8 cellular contexts compared by ENCODE assay signal in the genomic region with DNA sequence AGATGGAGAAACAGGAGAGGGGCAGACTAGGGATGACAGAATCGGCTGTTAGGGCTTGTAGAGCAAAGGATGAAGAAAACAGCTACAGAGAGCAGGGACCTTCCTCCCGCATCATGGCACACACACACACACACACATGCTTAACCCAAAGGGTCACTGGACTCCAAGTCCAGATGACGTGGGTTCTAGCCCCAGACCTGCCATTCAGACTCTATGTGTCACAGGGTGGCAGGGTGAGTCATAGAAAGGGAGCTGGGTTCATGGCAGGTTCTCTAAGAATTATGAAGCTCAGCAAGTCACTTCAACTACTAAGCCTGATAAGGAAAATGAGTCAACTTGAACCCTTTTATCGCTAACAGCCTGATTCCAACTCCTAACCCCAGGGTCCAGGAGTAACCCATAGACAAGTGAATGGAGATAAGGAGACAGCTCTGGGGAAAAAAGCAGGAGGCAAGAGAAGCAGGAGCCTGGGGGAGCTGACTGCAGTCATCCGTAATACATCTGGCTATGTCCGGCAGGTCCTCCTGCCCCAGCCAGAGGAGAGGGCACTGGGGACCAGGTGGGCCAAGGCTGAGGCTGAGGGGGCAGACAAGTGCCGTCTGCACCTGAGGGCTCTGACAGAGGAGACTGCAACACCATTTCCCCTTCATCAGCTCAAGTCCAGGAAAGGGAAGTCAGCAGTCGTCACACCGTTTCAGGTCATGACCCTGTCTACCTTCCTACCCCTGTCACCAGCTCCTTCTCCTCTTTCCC. TPM values are rescaled to one million over a fixed set of nuclear protein-coding genes. Genes with fewer than 3 reads are reported as not detected.
DNase-seq lines count a peak whose midpoint lies in the region; ATAC-seq lines count a peak whose summit lies in the region.

No MANE protein-coding gene starts in this region.

- H3K4me3 ChIP-seq in right cardiac atrium (ENCODE audit: low read length), result no peak overlapping the region
- H3K4me3 ChIP-seq in stomach smooth muscle (ENCODE audit: low read length in 2 of 2), result peak overlapping the region in 1 of 2 donors; percentile 15

- H3K9me3 ChIP-seq in right cardiac atrium (ENCODE audit: control insufficient read depth, low read length) (no peaks in the 10 kb centered on the region), stomach smooth muscle (ENCODE audit: control insufficient read depth in 2 of 2, low read length in 2 of 2) (no peaks in the 10 kb centered on the region)

- H3K4me1 Mint-ChIP-seq in activated naive CD4-positive, alpha-beta T cell treated with anti-CD3 and anti-CD28 coated beads, Interleukin-2, amount 50 U/mL, for 24 hours, result peaks cover 56% of the 10 kb centered on the region

- WGBS in right cardiac atrium, result 55% methylated on average over 9 of the region's 9 CpGs

- H3K36me3 Mint-ChIP-seq in activated naive CD4-positive, alpha-beta T cell treated with anti-CD3 and anti-CD28 coated beads, Interleukin-2, amount 50 U/mL, for 24 hours, result no peaks in the 10 kb centered on the region

- peak overlapping the region; percentile 39 for H3K27ac Mint-ChIP-seq in activated naive CD4-positive, alpha-beta T cell treated with anti-CD3 and anti-CD28 coated beads, Interleukin-2, amount 50 U/mL, for 24 hours

- no peaks in the 10 kb centered on the region for H3K36me3 ChIP-seq in stomach smooth muscle (ENCODE audit: control insufficient read depth in 2 of 2, insufficient read depth in 2 of 2, low read length in 2 of 2)

- H3K4me3 Mint-ChIP-seq in activated naive CD4-positive, alpha-beta T cell treated with anti-CD3 and anti-CD28 coated beads, Interleukin-2, amount 50 U/mL, for 24 hours, result peak overlapping the region; percentile 42

- H3K27ac ChIP-seq in right cardiac atrium (ENCODE audit: low read length) (peak overlapping the region; percentile 70), stomach smooth muscle (ENCODE audit: low read length) (peak overlapping the region; percentile 79)

- H3K27me3 Mint-ChIP-seq in activated naive CD4-positive, alpha-beta T cell treated with anti-CD3 and anti-CD28 coated beads, Interleukin-2, amount 50 U/mL, for 24 hours, result no peaks in the 10 kb centered on the region

- intact Hi-C loops in right cardiac atrium (cut with DNase I), result no loop called here

- H3K9ac ChIP-seq in stomach smooth muscle (ENCODE audit: low read length in 2 of 2), result peak overlapping the region in 1 of 2 donors; percentile 47

- no peaks in the 10 kb centered on the region for H3K9me3 Mint-ChIP-seq in activated naive CD4-positive, alpha-beta T cell treated with anti-CD3 and anti-CD28 coated beads, Interleukin-2, amount 50 U/mL, for 24 hours

- peaks cover 26% of the 10 kb centered on the region for H3K4me1 ChIP-seq in right cardiac atrium (ENCODE audit: control insufficient read depth, insufficient read depth, low read length)
- H3K4me1 ChIP-seq in stomach smooth muscle (ENCODE audit: control insufficient read depth, insufficient read depth, low read length), result peaks cover 50% of the 10 kb centered on the region

- H3K27me3 ChIP-seq in right cardiac atrium (ENCODE audit: control insufficient read depth, insufficient read depth) (no peaks in the 10 kb centered on the region), stomach smooth muscle (ENCODE audit: control insufficient read depth in 1 of 2, insufficient read depth in 2 of 2, low read length in 2 of 2) (no peaks in the 10 kb centered on the region)

- DNase-seq in A172 (ENCODE audit: low spot score) (peak; percentile 92), HUDEP-2 (lab: John Stamatoyannopoulos, UW; ENCODE audit: unreplicated experiment in 76 of 76) (peak in 66 of 76 experiments; percentile 16 to 88 (median 62)), right cardiac atrium (peak in 2 of 3 donors; percentile 64 to 78), DMS79 (lab: John Stamatoyannopoulos, UW) (no peak)

- ATAC-seq in right cardiac atrium (peak in 1 of 2 donors; percentile 35), HG03039 (IDR thresholded peaks at IDR 0.05; ENCODE audit: unreplicated experiment) (no peak), HG03457 (IDR thresholded peaks at IDR 0.05; ENCODE audit: unreplicated experiment) (no peak)

RNA-seq across cellular contexts. Expression of a gene that starts 3.6 kb away (rescaled TPM):
- 121 and 172 TPM in 2 replicates for total RNA-seq in A172 (2014; rRNA removed; shearing (Covaris generic))
- total RNA-seq in right cardiac atrium, result 100 to 1,000 TPM in 1 of 4 donors, 10 to 100 TPM in 3; 65.6 to 103 (median 75.9) TPM
- polyA plus RNA-seq in right cardiac atrium, result 41.3 TPM

RNA-seq across cellular contexts. Expression of a gene that starts 29.9 kb away (rescaled TPM):
- total RNA-seq in A172 (2014; rRNA removed; shearing (Covaris generic)), result 0.07 and 2.9 TPM in 2 replicates
- total RNA-seq in right cardiac atrium, result under 1 TPM; 0.08 to 0.80 (median 0.50) TPM
- polyA plus RNA-seq in right cardiac atrium, result 0.23 TPM

RNA-seq across cellular contexts. Expression of a gene that starts 35.0 kb away (rescaled TPM):
- total RNA-seq in A172 (2014; rRNA removed; shearing (Covaris generic)), result not detected in 2 replicates
- total RNA-seq in right cardiac atrium, result under 1 TPM in 1 of 4 donors, not detected in 3; 0.64 TPM
- polyA plus RNA-seq in right cardiac atrium, result 1.5 TPM

RNA-seq across cellular contexts. Expression of a gene that starts 38.5 kb away (rescaled TPM):
- total RNA-seq in A172 (2014; rRNA removed; shearing (Covaris generic)), result not detected in 2 replicates
- 10 to 100 TPM; 37.6 to 54.2 (median 40.3) TPM for total RNA-seq in right cardiac atrium
- 30.8 TPM for polyA plus RNA-seq in right cardiac atrium
